ENCODE assay signal across 10 cellular contexts in the genomic region with DNA sequence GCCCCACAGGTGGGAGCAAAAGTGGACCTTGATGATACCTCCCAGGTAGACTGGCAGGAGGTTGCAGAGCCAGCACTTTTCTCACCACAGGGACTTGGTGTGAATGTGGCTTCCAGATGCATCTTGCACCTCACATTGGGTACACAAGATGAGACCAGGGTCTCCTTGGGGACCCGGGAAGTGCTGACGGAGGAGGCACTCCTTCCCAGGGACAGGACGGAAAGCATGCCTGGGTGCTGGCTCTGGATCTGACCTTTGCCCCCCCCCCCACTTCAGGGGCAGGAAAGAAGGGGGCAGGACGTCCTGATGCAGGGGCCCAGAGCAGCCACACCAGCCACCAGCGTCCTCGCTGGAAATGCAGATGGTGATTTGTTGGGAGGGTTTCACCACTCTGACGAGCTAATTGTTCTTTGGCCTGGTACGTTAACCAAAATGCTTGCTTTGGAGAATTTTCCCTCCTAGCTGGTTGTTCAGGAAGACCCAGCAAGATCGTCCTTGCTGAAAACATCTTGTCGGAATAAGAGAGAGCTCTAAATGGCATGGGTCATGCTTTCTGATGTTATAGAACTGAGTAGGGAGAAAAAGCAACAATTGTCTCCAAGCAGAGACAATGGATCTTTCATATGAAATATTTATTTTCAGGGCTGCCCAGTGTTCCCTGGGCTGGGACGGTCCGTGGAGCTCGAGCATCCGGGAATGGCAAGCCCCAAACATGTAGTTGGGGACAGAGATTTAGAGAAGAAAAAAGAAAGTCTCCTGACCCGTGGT.
DNase-seq lines count a peak whose midpoint lies in the region; ATAC-seq and TF ChIP-seq lines count a peak whose summit lies in the region.
"Had no signal": no experiment of that assay in that cellular context is flagged by ENCODE, and none has a peak within 500 bp of the region (broad histone marks: within the 10 kb centered on the region; RNA-seq: fewer than 3 reads in every experiment).

No MANE protein-coding gene starts in this region.

- no peak for ATAC-seq in HG02588 (IDR thresholded peaks at IDR 0.05; ENCODE audit: unreplicated experiment)
- ATAC-seq in GM21360 (IDR thresholded peaks at IDR 0.05; ENCODE audit: unreplicated experiment), result no peak
- no peak for ATAC-seq in GM18519 (IDR thresholded peaks at IDR 0.05; ENCODE audit: low FRiP score, unreplicated experiment)
- ATAC-seq in HG02870 (IDR thresholded peaks at IDR 0.05; ENCODE audit: unreplicated experiment), result no peak

- peak overlapping the region; percentile 99 for H3K9ac ChIP-seq in skeletal muscle satellite cell (ENCODE audit: low read depth, low read length)

- H3K27me3 ChIP-seq in left ventricle myocardium inferior (ENCODE audit: low read depth), result no peaks in the 10 kb centered on the region
- no peaks in the 10 kb centered on the region for H3K27me3 ChIP-seq in skeletal muscle satellite cell (ENCODE audit: control insufficient read depth, insufficient read depth, low read length)

- H3K4me1 ChIP-seq in left ventricle myocardium inferior, result peaks cover 90% of the 10 kb centered on the region
- H3K4me1 ChIP-seq in skeletal muscle satellite cell (ENCODE audit: control insufficient read depth, insufficient read depth, low read length), result peaks cover 16% of the 10 kb centered on the region

- H3K27ac ChIP-seq in left ventricle myocardium inferior (replicated peaks), result peak overlapping the region; percentile 100

- H3K9me3 ChIP-seq in left ventricle myocardium inferior (replicated peaks) (no peaks in the 10 kb centered on the region), skeletal muscle satellite cell (replicated peaks; ENCODE audit: low read length) (no peaks in the 10 kb centered on the region)

- H3K4me2 ChIP-seq in skeletal muscle satellite cell (ENCODE audit: low read length), result peak overlapping the region; percentile 99

- intact Hi-C loops in left ventricle myocardium inferior (cut with micrococcal nuclease), result no loop called here

- H3K36me3 ChIP-seq in left ventricle myocardium inferior (peaks cover 15% of the 10 kb centered on the region), skeletal muscle satellite cell (ENCODE audit: insufficient read depth, low read length) (peaks cover 80% of the 10 kb centered on the region)

- peak overlapping the region; percentile 96 for H3K4me3 ChIP-seq in left ventricle myocardium inferior
- H3K4me3 ChIP-seq in skeletal muscle satellite cell (ENCODE audit: low read length), result peak overlapping the region; percentile 98

- no peak for TF ChIP-seq CTCF in left ventricle myocardium inferior (IDR thresholded peaks at IDR 0.05; ENCODE audit: borderline replicate concordance)

- DNase-seq in ELR (ENCODE audit: low read depth) (peak; percentile 57), astrocyte of the hippocampus (ENCODE audit: low read depth, low spot score) (peak; percentile 33), left ventricle myocardium inferior (peak; percentile 13)
- DNase-seq: H7, T1000 had no signal
